ENCODE assay signal across 9 cellular contexts in the genomic region with DNA sequence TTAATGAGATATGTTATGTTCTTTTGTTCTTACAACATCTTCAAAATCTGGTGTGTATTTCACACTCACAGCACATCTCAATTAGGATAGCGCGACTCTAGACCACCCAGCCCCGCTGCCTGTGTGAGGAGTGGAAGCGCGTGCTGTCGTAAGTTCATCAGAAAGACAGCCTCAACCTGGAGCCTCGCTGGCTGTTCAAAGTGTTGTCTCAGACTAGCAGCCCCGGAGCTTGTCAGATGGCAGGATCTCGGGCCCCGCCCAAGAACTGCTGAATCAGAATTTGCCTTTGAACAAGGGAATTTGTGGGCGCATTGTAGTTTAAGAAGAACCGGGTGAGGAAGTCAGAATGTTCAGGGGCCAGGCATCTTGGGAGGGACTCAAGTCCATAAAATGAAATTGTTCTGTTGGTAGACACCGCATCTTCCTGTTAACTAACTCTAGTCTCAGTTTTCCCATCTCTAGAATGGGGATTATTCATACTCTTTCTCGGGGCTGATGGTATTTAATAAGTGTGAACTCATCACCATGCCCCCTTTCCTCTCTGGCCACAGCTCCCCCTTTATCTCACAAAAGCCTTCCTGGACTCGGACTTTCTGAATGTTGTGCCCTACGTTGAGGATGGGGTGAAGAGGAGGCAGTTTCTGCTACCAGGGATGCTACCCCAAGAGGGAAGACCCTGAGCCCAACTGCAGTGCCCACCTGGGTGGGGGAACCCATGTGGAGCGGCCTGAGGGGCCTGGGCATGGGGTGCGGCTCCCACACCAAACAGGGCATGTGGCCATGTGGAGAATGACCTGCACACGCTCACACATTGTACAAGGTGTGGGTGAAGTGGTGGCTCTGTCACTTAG. TPM values are rescaled to one million over a fixed set of nuclear protein-coding genes. Genes with fewer than 3 reads are reported as not detected.
DNase-seq lines count a peak whose midpoint lies in the region; ATAC-seq and TF ChIP-seq lines count a peak whose summit lies in the region.
"Had no signal": no experiment of that assay in that cellular context is flagged by ENCODE, and none has a peak within 500 bp of the region (broad histone marks: within the 10 kb centered on the region; RNA-seq: fewer than 3 reads in every experiment).

No MANE protein-coding gene starts in this region.

- H3K27me3 ChIP-seq in heart right ventricle (no peaks in the 10 kb centered on the region), vagina (no peaks in the 10 kb centered on the region), testis (no peaks in the 10 kb centered on the region)
- H3K27me3 ChIP-seq: sigmoid colon had no signal

- no peak for TF ChIP-seq CTCF in heart right ventricle (IDR thresholded peaks at IDR 0.05)
- no peak for TF ChIP-seq CTCF in vagina (IDR thresholded peaks at IDR 0.05)
- TF ChIP-seq CTCF in testis (IDR thresholded peaks at IDR 0.05) = no peak

- no peak for TF ChIP-seq POLR2A in vagina (IDR thresholded peaks at IDR 0.05)
- TF ChIP-seq POLR2A in testis (IDR thresholded peaks at IDR 0.05) = no peak

- 91 to 93% methylated on average over 19 of the region's 19 CpGs for WGBS in heart right ventricle, 2 donors
- WGBS in testis, 2 donors = 86 to 88% methylated on average over 19 of the region's 19 CpGs

- ATAC-seq in left cardiac atrium (no peak), heart right ventricle (no peak), GM18511 (IDR thresholded peaks at IDR 0.05; ENCODE audit: unreplicated experiment) (no peak), GM18498 (IDR thresholded peaks at IDR 0.05; ENCODE audit: unreplicated experiment) (no peak)
- ATAC-seq in activated naive CD4-positive, alpha-beta T cell treated with anti-CD3 and anti-CD28 coated beads, Interleukin-2, amount 50 U/mL, for 72 hours = peak; percentile 17 to 19

- DNase-seq in left cardiac atrium = peak; percentile 38
- no peak for DNase-seq in heart right ventricle
- DNase-seq in activated naive CD4-positive, alpha-beta T cell treated with anti-CD3 and anti-CD28 coated beads, Interleukin-2, amount 50 U/mL, for 72 hours (ENCODE audit: low spot score in 2 of 2) = peak; percentile 72 to 74
- no peak for DNase-seq in vagina (ENCODE audit: extremely low spot score in 2 of 2)
- no peak for DNase-seq in testis
- DNase-seq: sigmoid colon had no signal

- peak overlapping the region in 1 of 2 donors; percentile 94 for H3K27ac Mint-ChIP-seq in activated naive CD4-positive, alpha-beta T cell treated with anti-CD3 and anti-CD28 coated beads, Interleukin-2, amount 50 U/mL, for 72 hours

- no peak overlapping the region for H3K4me3 ChIP-seq in heart right ventricle
- no peak overlapping the region for H3K4me3 ChIP-seq in skin epidermis
- H3K4me3 ChIP-seq in vagina = no peak overlapping the region
- no peak overlapping the region for H3K4me3 ChIP-seq in testis
- H3K4me3 ChIP-seq: sigmoid colon had no signal

- H3K36me3 Mint-ChIP-seq in activated naive CD4-positive, alpha-beta T cell treated with anti-CD3 and anti-CD28 coated beads, Interleukin-2, amount 50 U/mL, for 72 hours = no peaks in the 10 kb centered on the region

- intact Hi-C loops in left cardiac atrium (cut with DNase I) = loop anchor here in 1 of 2 donors (5.0 kb wide), 1 partner anchor 37 kb away; no protein-coding TSS in a partner anchor
- intact Hi-C loops in heart right ventricle (cut with DNase I) = loop anchor here in 4 of 10 donors (5.0 to 10.0 kb wide), 3 partner anchors 32 to 305 kb away; no protein-coding TSS in a partner anchor
- intact Hi-C loops in vagina (cut with DNase I) = no loop called here
- intact Hi-C loops in testis (cut with DNase I; ENCODE audit: low total_unique reads) = no loop called here

- H3K9me3 ChIP-seq in heart right ventricle (no peaks in the 10 kb centered on the region), vagina (no peaks in the 10 kb centered on the region), testis (no peaks in the 10 kb centered on the region)
- H3K9me3 ChIP-seq: sigmoid colon had no signal

- H3K4me1 ChIP-seq in heart right ventricle (peaks cover 11 to 62% (median 29%) of the 10 kb centered on the region in 9 donors), vagina (peaks cover 42% of the 10 kb centered on the region), testis (peaks cover 2% of the 10 kb centered on the region)

- no peaks in the 10 kb centered on the region for H3K36me3 ChIP-seq in heart right ventricle
- H3K36me3 ChIP-seq in vagina = no peaks in the 10 kb centered on the region
- no peaks in the 10 kb centered on the region for H3K36me3 ChIP-seq in testis (ENCODE audit: low read depth, missing control alignments)
- H3K36me3 ChIP-seq: sigmoid colon had no signal

- H3K27ac ChIP-seq in heart right ventricle (peak overlapping the region in 1 of 10 donors; percentile 84), skin epidermis (peak overlapping the region in 20 of 21 experiments; percentile 16 to 88 (median 74)), vagina (peak overlapping the region; percentile 78), testis (no peak overlapping the region)

- no peaks in the 10 kb centered on the region for H3K9me3 Mint-ChIP-seq in activated naive CD4-positive, alpha-beta T cell treated with anti-CD3 and anti-CD28 coated beads, Interleukin-2, amount 50 U/mL, for 72 hours

RNA-seq across cellular contexts. Expression of gene BHLHE40, which starts 40.4 kb away (rescaled TPM):
- total RNA-seq in left cardiac atrium (10 to 100 TPM; 31.1 to 85.6 TPM), heart right ventricle (100 to 1,000 TPM in 1 of 10 donors, 10 to 100 TPM in 9; 14.2 to 209 (median 54.9) TPM), vagina (347 TPM), testis (10 to 100 TPM; 28.7 to 40.6 TPM)
- polyA plus RNA-seq in heart right ventricle (10 to 100 TPM; 10.0 to 10.7 TPM), testis (ENCODE audit: insufficient read depth, low read depth, low replicate concordance) (26.2 TPM)
- 100 to 1,000 TPM; 228 to 369 TPM for total RNA-seq in activated naive CD4-positive, alpha-beta T cell treated with anti-CD3 and anti-CD28 coated beads, Interleukin-2, amount 50 U/mL, for 72 hours

Comparison
In these comparisons a context has a peak if more than half of its experiments do, and no peak if none do; other contexts are left out.
1. DNase-seq: peak in left cardiac atrium (single experiment) and activated naive CD4-positive, alpha-beta T cell treated with anti-CD3 and anti-CD28 coated beads, Interleukin-2, amount 50 U/mL, for 72 hours (2 of 2); none in heart right ventricle (0 of 2), vagina (0 of 2) and testis (single experiment).
2. ATAC-seq: peak in activated naive CD4-positive, alpha-beta T cell treated with anti-CD3 and anti-CD28 coated beads, Interleukin-2, amount 50 U/mL, for 72 hours (2 of 2); none in left cardiac atrium (0 of 2), heart right ventricle (0 of 8), GM18511 (single experiment) and GM18498 (single experiment).
3. H3K27ac ChIP-seq: peak in skin epidermis (20 of 21) and vagina (single experiment); none in testis (0 of 2).